In genomic region chr3:184561329-184562145, GRCh38 we compare ENCODE assay signal across 8 cellular contexts. TPM values are rescaled to one million over a fixed set of nuclear protein-coding genes. Genes with fewer than 3 reads are reported as not detected.
DNase-seq lines count a peak whose midpoint lies in the region; ATAC-seq and TF ChIP-seq lines count a peak whose summit lies in the region.

EPHB3 (plus strand) TSS chr3:184561785; CDS start chr3:184562236, 451 bp downstream.

- peak; percentile 99 for DNase-seq in GM03348 (ENCODE audit: low spot score)
- peak; percentile 99 for DNase-seq in NAMALWA (ENCODE audit: low spot score)
- peak; percentile 99 for DNase-seq in SK-MEL-5 (ENCODE audit: low read depth, low spot score)
- peak; percentile 98 for DNase-seq in activated naive CD4-positive, alpha-beta T cell treated with anti-CD3 and anti-CD28 coated beads for 36 hours
- DNase-seq in foreskin melanocyte = peak; percentile 96
- peak; percentile 100 for DNase-seq in neural progenitor cell (ENCODE audit: low spot score)
- DNase-seq in stomach = peak; percentile 100

- H4K20me1 ChIP-seq in neural progenitor cell (ENCODE audit: low read depth) = peaks cover 42% of the 10 kb centered on the region

- in situ Hi-C loops in SK-MEL-5 (cut with HindIII; ENCODE audit: low pct_unique_long_range_greater_than_20kb, low sequenced_read_pairs) = no loop called here

- H3K4me1 ChIP-seq in neural progenitor cell (peaks cover 62% of the 10 kb centered on the region), stomach (peaks cover 42 to 93% (median 82%) of the 10 kb centered on the region in 4 donors)

- peaks cover 31% of the 10 kb centered on the region for H3K27me3 Mint-ChIP-seq in activated naive CD4-positive, alpha-beta T cell treated with anti-CD3 and anti-CD28 coated beads for 36 hours (ENCODE audit: low read depth)
- H3K27me3 Mint-ChIP-seq in neural progenitor cell (ENCODE audit: insufficient read depth, low read depth) = peaks cover 30% of the 10 kb centered on the region

- no peak within 1 kb of the TSS for H3K27ac Mint-ChIP-seq in activated naive CD4-positive, alpha-beta T cell treated with anti-CD3 and anti-CD28 coated beads for 36 hours
- no peak within 1 kb of the TSS for H3K27ac Mint-ChIP-seq in neural progenitor cell

- H3K27ac ChIP-seq in neural progenitor cell = no peak within 1 kb of the TSS
- H3K27ac ChIP-seq in stomach = peak within 1 kb of the TSS; percentile 80 to 90 (median 87)

- peak within 1 kb of the TSS; percentile 62 for H3K4me3 Mint-ChIP-seq in activated naive CD4-positive, alpha-beta T cell treated with anti-CD3 and anti-CD28 coated beads for 36 hours
- H3K4me3 Mint-ChIP-seq in neural progenitor cell = peak within 1 kb of the TSS; percentile 92

- H3K9me3 Mint-ChIP-seq in activated naive CD4-positive, alpha-beta T cell treated with anti-CD3 and anti-CD28 coated beads for 36 hours = no peaks in the 10 kb centered on the region
- H3K9me3 Mint-ChIP-seq in neural progenitor cell = no peaks in the 10 kb centered on the region

- peak in 2 of 4 donors; percentile 79 to 87 for TF ChIP-seq POLR2A in stomach (IDR thresholded peaks at IDR 0.05)

- H3K4me3 ChIP-seq in neural progenitor cell (peak within 1 kb of the TSS; percentile 61), stomach (peak within 1 kb of the TSS; percentile 83 to 88 (median 87))

- CTCF ChIA-PET in activated naive CD4-positive, alpha-beta T cell treated with anti-CD3 and anti-CD28 coated beads for 36 hours (lab: Charles Lee) = interaction anchor here (0.5 to 2.2 kb wide), 40 partner anchors 9 to 824 kb away, joined by 3 to 14 read pairs (median 4); partner anchors contain the start of genes MAGEF1 and VPS8

- no peaks in the 10 kb centered on the region for H3K79me2 ChIP-seq in neural progenitor cell (ENCODE audit: low read depth)

- peaks cover 33% of the 10 kb centered on the region for H3F3A ChIP-seq in neural progenitor cell (ENCODE audit: low read depth)

- H3K36me3 ChIP-seq in neural progenitor cell = no peaks in the 10 kb centered on the region
- no peaks in the 10 kb centered on the region for H3K36me3 ChIP-seq in stomach

- H2AFZ ChIP-seq in neural progenitor cell (replicated peaks) = peak within 1 kb of the TSS; percentile 4

- H3K36me3 Mint-ChIP-seq in activated naive CD4-positive, alpha-beta T cell treated with anti-CD3 and anti-CD28 coated beads for 36 hours (ENCODE audit: low read depth) = no peaks in the 10 kb centered on the region
- H3K36me3 Mint-ChIP-seq in neural progenitor cell = no peaks in the 10 kb centered on the region

- H3K9ac ChIP-seq in neural progenitor cell = no peak within 1 kb of the TSS

- peak within 1 kb of the TSS; percentile 94 for H3K4me2 ChIP-seq in neural progenitor cell

- H3K27me3 ChIP-seq in neural progenitor cell (peaks cover 87% of the 10 kb centered on the region), stomach (peaks cover 0 to 23% (median 0%) of the 10 kb centered on the region in 3 donors)

- no peak for TF ChIP-seq EP300 in stomach (IDR thresholded peaks at IDR 0.05)

- H3K4me1 Mint-ChIP-seq in activated naive CD4-positive, alpha-beta T cell treated with anti-CD3 and anti-CD28 coated beads for 36 hours (ENCODE audit: low read depth) = peaks cover 32% of the 10 kb centered on the region
- peaks cover 50% of the 10 kb centered on the region for H3K4me1 Mint-ChIP-seq in neural progenitor cell

- TF ChIP-seq CTCF in neural progenitor cell (IDR thresholded peaks at IDR 0.05) = peak; percentile 100
- TF ChIP-seq CTCF in stomach (IDR thresholded peaks at IDR 0.05) = peak in 6 of 7 experiments; percentile 78 to 99 (median 94)

- 0 to 1% (median 1%) methylated on average over 55 to 74 of the region's 74 CpGs for WGBS in stomach, 5 donors

- peak; percentile 79 for ATAC-seq in HG02571 (IDR thresholded peaks at IDR 0.05; ENCODE audit: unreplicated experiment)

- intact Hi-C loops in activated naive CD4-positive, alpha-beta T cell treated with anti-CD3 and anti-CD28 coated beads for 36 hours (cut with micrococcal nuclease) = loop anchor here (1.0 kb wide), 7 partner anchors 150 to 616 kb away; partner anchors contain the start of gene VPS8
- intact Hi-C loops in stomach (cut with DNase I; ENCODE audit: low total_unique reads) = no loop called here

- H3K9me3 ChIP-seq in neural progenitor cell (ENCODE audit: low read depth) (no peaks in the 10 kb centered on the region), stomach (no peaks in the 10 kb centered on the region)

RNA-seq across cellular contexts. Expression of gene EPHB3, which starts in this region (rescaled TPM):
- 0.37 and 0.67 TPM in 2 replicates for total RNA-seq in SK-MEL-5 (2014; rRNA removed; shearing (Covaris generic))
- 1.8 and 2.1 TPM in 2 replicates for polyA plus RNA-seq in SK-MEL-5 (2015; cell fraction: cytosol; rRNA removed)
- 3.2 TPM in 2 replicates for polyA plus RNA-seq in SK-MEL-5 (2015; cell fraction: nucleus; rRNA removed)
- not detected for total RNA-seq in activated naive CD4-positive, alpha-beta T cell treated with anti-CD3 and anti-CD28 coated beads for 36 hours
- total RNA-seq in neural progenitor cell (ENCODE audit: low replicate concordance) (2.3 and 3.6 TPM in 2 replicates), stomach (10 to 100 TPM; 20.4 to 33.3 (median 22.8) TPM)
- 10 to 100 TPM in 1 of 3 donors, 1 to 10 TPM in 2; 2.9 to 25.1 (median 8.5) TPM for polyA plus RNA-seq in stomach

Comparison
In these comparisons a context has a peak if more than half of its experiments do, and no peak if none do; other contexts are left out.
1. Peak in DNase-seq in activated naive CD4-positive, alpha-beta T cell treated with anti-CD3 and anti-CD28 coated beads for 36 hours; RNA of the gene not detected or under 1 TPM.